In the genomic region with DNA sequence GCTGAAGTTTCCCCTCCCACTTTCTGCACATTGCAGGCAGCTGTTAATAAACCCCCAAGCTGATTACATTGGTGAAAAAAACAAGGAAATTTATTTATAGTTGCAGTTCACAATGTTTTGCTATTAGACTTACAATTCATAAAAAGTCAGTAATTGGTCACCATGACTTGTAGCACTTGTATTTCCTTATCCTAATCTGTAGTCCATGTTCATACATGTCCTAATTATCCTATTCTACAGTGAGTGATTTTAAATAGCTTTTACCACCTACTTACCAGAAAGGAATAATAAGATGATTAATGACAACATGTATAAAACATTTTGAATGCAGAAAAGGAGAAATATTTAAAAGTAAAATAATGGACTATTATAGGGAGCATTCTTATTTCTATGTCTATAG, we compare ENCODE assay signal across 31 cellular contexts.
"Had no signal": no experiment of that assay in that cellular context is flagged by ENCODE, and none has a peak within 500 bp of the region (broad histone marks: within the 10 kb centered on the region; RNA-seq: fewer than 3 reads in every experiment).

No MANE protein-coding gene starts in this region.

- H3K9me3 ChIP-seq: lower lobe of right lung, neutrophil, ovary, right atrium auricular region, right lobe of liver, uterus had no signal

- FAIRE-seq: islet of Langerhans had no signal

- H3K36me3 ChIP-seq: left lung, lower lobe of right lung, neural progenitor cell, neutrophil, ovary, right atrium auricular region, right lobe of liver, tibial nerve, uterus had no signal

- H3K27me3 Mint-ChIP-seq: naive B cell; progenitor cell of endocrine pancreas; stimulated activated memory B cell treated with anti-CD40 and anti-IgM and Interleukin-4, amounts not matched to agents 10 μg/mL and 1 μg/mL and 100 μg/mL, for 72 hours; stimulated activated naive CD8-positive, alpha-beta T cell treated with anti-CD3 and anti-CD28 coated beads, Interleukin-15, amount 100 ng/mL, for 72 hours; type B pancreatic cell had no signal

- H3K9me3 Mint-ChIP-seq: mesothelial cell of epicardium; neural progenitor cell; stimulated activated memory B cell treated with anti-CD40 and anti-IgM and Interleukin-4, amounts not matched to agents 10 μg/mL and 1 μg/mL and 100 μg/mL, for 72 hours; stimulated activated naive CD8-positive, alpha-beta T cell treated with anti-CD3 and anti-CD28 coated beads, Interleukin-15, amount 100 ng/mL, for 72 hours; type B pancreatic cell had no signal

- H3K27ac Mint-ChIP-seq: immature natural killer cell; mesothelial cell of epicardium; naive B cell; natural killer cell; nephron progenitor cell; neural progenitor cell; progenitor cell of endocrine pancreas; stimulated activated memory B cell treated with anti-CD40 and anti-IgM and Interleukin-4, amounts not matched to agents 10 μg/mL and 1 μg/mL and 100 μg/mL, for 72 hours; stimulated activated naive CD8-positive, alpha-beta T cell treated with anti-CD3 and anti-CD28 coated beads, Interleukin-15, amount 100 ng/mL, for 72 hours; type B pancreatic cell had no signal

- H3K27me3 ChIP-seq: left lung, neural progenitor cell, neutrophil, ovary, right atrium auricular region, right lobe of liver, tibial nerve had no signal

- H3K4me1 Mint-ChIP-seq: immature natural killer cell; mesothelial cell of epicardium; naive B cell; natural killer cell; nephron progenitor cell; neural progenitor cell; stimulated activated memory B cell treated with anti-CD40 and anti-IgM and Interleukin-4, amounts not matched to agents 10 μg/mL and 1 μg/mL and 100 μg/mL, for 72 hours; stimulated activated naive CD8-positive, alpha-beta T cell treated with anti-CD3 and anti-CD28 coated beads, Interleukin-15, amount 100 ng/mL, for 72 hours had no signal

- H3K36me3 Mint-ChIP-seq: immature natural killer cell; mesothelial cell of epicardium; naive B cell; natural killer cell; neural progenitor cell; stimulated activated memory B cell treated with anti-CD40 and anti-IgM and Interleukin-4, amounts not matched to agents 10 μg/mL and 1 μg/mL and 100 μg/mL, for 72 hours; type B pancreatic cell had no signal

- H3K4me3 ChIP-seq: left lung, lower lobe of right lung, neural progenitor cell, ovary, right atrium auricular region, right lobe of liver, smooth muscle cell, tibial nerve, uterus had no signal

- ATAC-seq: left colon; left lung; lower lobe of right lung; natural killer cell; right lobe of liver; stimulated activated memory B cell treated with anti-CD40 and anti-IgM and Interleukin-4, amounts not matched to agents 10 μg/mL and 1 μg/mL and 100 μg/mL, for 72 hours; stimulated activated naive CD8-positive, alpha-beta T cell treated with anti-CD3 and anti-CD28 coated beads, Interleukin-15, amount 100 ng/mL, for 72 hours had no signal

- H3K9ac ChIP-seq: neural progenitor cell had no signal

- DNase-seq: hypothalamus; immature natural killer cell; kidney; left colon; left lung; lower lobe of right lung; mesendoderm; naive B cell; natural killer cell; nephron progenitor cell; occipital lobe; ovary; right lobe of liver; stimulated activated CD4-positive, alpha-beta T cell treated with anti-CD3 and anti-CD28 coated beads, Interleukin-1b, Interleukin-23, amount 100 ng/mL, for 48 hours; stimulated activated CD4-positive, alpha-beta T cell treated with anti-CD3 and anti-CD28 coated beads, Interleukin-2, amount 100 ng/mL, for 48 hours; stimulated activated CD4-positive, alpha-beta T cell treated with anti-CD3 and anti-CD28 coated beads, Interleukin-4, amount 100 ng/mL, for 4 hours; stimulated activated CD8-positive, alpha-beta memory T cell treated with anti-CD3 and anti-CD28 coated beads, Interleukin-4, amount 100 ng/mL, for 48 hours; stimulated activated naive CD4-positive, alpha-beta T cell treated with Interleukin-2 at 50 U/mL for 16 hours; stimulated activated naive CD8-positive, alpha-beta T cell treated with anti-CD3 and anti-CD28 coated beads, Interleukin-15, amount 100 ng/mL, for 72 hours; substantia nigra; uterus had no signal

- H3K4me2 ChIP-seq: neural progenitor cell, smooth muscle cell had no signal

- H3K4me3 Mint-ChIP-seq: immature natural killer cell; mesothelial cell of epicardium; naive B cell; natural killer cell; nephron progenitor cell; neural progenitor cell; stimulated activated memory B cell treated with anti-CD40 and anti-IgM and Interleukin-4, amounts not matched to agents 10 μg/mL and 1 μg/mL and 100 μg/mL, for 72 hours; stimulated activated naive CD8-positive, alpha-beta T cell treated with anti-CD3 and anti-CD28 coated beads, Interleukin-15, amount 100 ng/mL, for 72 hours; type B pancreatic cell had no signal

- H2AFZ ChIP-seq: neural progenitor cell had no signal

- H3K27ac ChIP-seq: left lung, lower lobe of right lung, neural progenitor cell, neutrophil, ovary, right atrium auricular region, right lobe of liver, tibial nerve, uterus had no signal

- H3K4me1 ChIP-seq: left lung, lower lobe of right lung, neural progenitor cell, right atrium auricular region, right lobe of liver, tibial nerve, uterus had no signal
